ENCODE assay signal across 20 cellular contexts in the genomic region with DNA sequence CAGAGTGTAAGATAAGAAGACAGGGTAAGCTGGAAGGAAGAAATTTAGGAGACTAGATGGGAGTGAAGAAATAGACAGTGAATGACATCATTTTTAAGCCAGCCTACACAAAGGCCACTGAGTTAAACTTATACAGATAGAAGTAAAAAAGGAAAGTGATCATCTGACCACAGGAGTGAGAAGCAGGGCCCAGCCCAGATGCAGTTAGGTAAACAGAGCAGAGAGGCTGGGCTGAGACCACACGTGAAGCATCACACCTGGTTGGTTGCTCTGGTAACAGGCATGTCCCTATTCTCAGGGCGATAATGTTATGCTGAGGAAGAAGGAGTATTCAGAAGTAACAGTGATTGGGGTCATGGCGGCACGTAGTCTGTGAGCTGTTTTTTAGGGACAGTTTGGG.
A peak's percentile ranks its signal among the peaks of the same experiment; 100 is the strongest.
DNase-seq lines count a peak whose midpoint lies in the region; ATAC-seq and TF ChIP-seq lines count a peak whose summit lies in the region.
"Had no signal": no experiment of that assay in that cellular context is flagged by ENCODE, and none has a peak within 500 bp of the region (broad histone marks: within the 10 kb centered on the region; RNA-seq: fewer than 3 reads in every experiment).

No MANE protein-coding gene starts in this region.

- H3K9me3 Mint-ChIP-seq in CD8-positive, alpha-beta T cell = peaks cover 10% of the 10 kb centered on the region

- intact Hi-C loops in CD8-positive, alpha-beta T cell (cut with DNase I, micrococcal nuclease) = no loop called here

- H3K9me3 ChIP-seq in CD8-positive, alpha-beta T cell (ENCODE audit: low read length) = no peaks in the 10 kb centered on the region
- H3K9me3 ChIP-seq: HAP-1 had no signal

- no peaks in the 10 kb centered on the region for H3K27me3 ChIP-seq in CD8-positive, alpha-beta T cell (ENCODE audit: insufficient read depth, low read length)
- H3K27me3 ChIP-seq: BLaER1 had no signal

- H3K4me1 Mint-ChIP-seq in CD8-positive, alpha-beta T cell (ENCODE audit: low read depth) = no peaks in the 10 kb centered on the region
- H3K4me1 Mint-ChIP-seq: B cell; CD4-positive, CD25-positive, alpha-beta regulatory T cell; CD8-positive, alpha-beta memory T cell had no signal

- POLR2A ChIA-PET in CD8-positive, alpha-beta T cell (lab: Charles Lee) = no interaction called here

- no peak overlapping the region for H3K27ac ChIP-seq in CD8-positive, alpha-beta T cell (ENCODE audit: low read depth, low read length)
- H3K27ac ChIP-seq: 22Rv1, BLaER1, C4-2B had no signal

- peak; percentile 10 for DNase-seq in NCI-H1105 treated with DMSO at 0.1 percent for 48 hours (lab: John Stamatoyannopoulos, UW)
- no peak for DNase-seq in NCI-H1105 (lab: John Stamatoyannopoulos, UW)
- peak; percentile 15 for DNase-seq in COLO668 (lab: John Stamatoyannopoulos, UW; ENCODE audit: unreplicated experiment)
- peak; percentile 84 for DNase-seq in NCI-H748 (lab: John Stamatoyannopoulos, UW; ENCODE audit: unreplicated experiment)
- DNase-seq in CD8-positive, alpha-beta T cell = no peak
- DNase-seq: Calu3; CD4-positive, CD25-positive, alpha-beta regulatory T cell; CD8-positive, alpha-beta memory T cell; COR-L47; DMS53; DMS79 treated with DMSO at 0.1 percent for 48 hours; GF-D8; GOT3; HFFc6 had no signal

- no peaks in the 10 kb centered on the region for H3K36me3 ChIP-seq in CD8-positive, alpha-beta T cell (ENCODE audit: insufficient read depth, low read length)
- H3K36me3 ChIP-seq: BLaER1, HAP-1 had no signal

- ATAC-seq in CD8-positive, alpha-beta T cell = no peak
- no peak for ATAC-seq in HG03565 (IDR thresholded peaks at IDR 0.05; ENCODE audit: unreplicated experiment)

- H3K36me3 Mint-ChIP-seq in CD8-positive, alpha-beta T cell = no peaks in the 10 kb centered on the region
- H3K36me3 Mint-ChIP-seq: CD4-positive, CD25-positive, alpha-beta regulatory T cell had no signal

- no peaks in the 10 kb centered on the region for H3K4me1 ChIP-seq in CD8-positive, alpha-beta T cell (ENCODE audit: insufficient read depth, low read length)
- H3K4me1 ChIP-seq: BLaER1, HAP-1 had no signal

- H3K4me3 Mint-ChIP-seq in CD8-positive, alpha-beta T cell = no peak overlapping the region
- H3K4me3 Mint-ChIP-seq: B cell; CD4-positive, CD25-positive, alpha-beta regulatory T cell; CD8-positive, alpha-beta memory T cell; HFFc6 had no signal

- no peak for TF ChIP-seq CTCF in CD8-positive, alpha-beta T cell (IDR thresholded peaks at IDR 0.05)

- CTCF ChIA-PET in CD8-positive, alpha-beta T cell (lab: Charles Lee) = no interaction called here

- no peak overlapping the region for H3K4me3 ChIP-seq in CD8-positive, alpha-beta T cell (ENCODE audit: low read depth, low read length)
- H3K4me3 ChIP-seq: BLaER1, HAP-1 had no signal

- no peaks in the 10 kb centered on the region for H3K27me3 Mint-ChIP-seq in CD8-positive, alpha-beta T cell (ENCODE audit: low read depth)
- H3K27me3 Mint-ChIP-seq: B cell; CD4-positive, CD25-positive, alpha-beta regulatory T cell had no signal

- H3K27ac Mint-ChIP-seq in CD8-positive, alpha-beta T cell = no peak overlapping the region
- H3K27ac Mint-ChIP-seq: B cell; CD4-positive, CD25-positive, alpha-beta regulatory T cell; CD8-positive, alpha-beta memory T cell; HFFc6 had no signal

Comparison
In these comparisons a context has a peak if more than half of its experiments do, and no peak if none do; other contexts are left out.
1. DNase-seq: peak in NCI-H1105 treated with DMSO at 0.1 percent for 48 hours (single experiment), COLO668 (single experiment) and NCI-H748 (single experiment); none in NCI-H1105 (single experiment) and CD8-positive, alpha-beta T cell (0 of 7).